28 cellular contexts compared by ENCODE assay signal in genomic region chr12:96060041-96060440, GRCh38.
"Had no signal": no experiment of that assay in that cellular context is flagged by ENCODE, and none has a peak within 500 bp of the region (broad histone marks: within the 10 kb centered on the region; RNA-seq: fewer than 3 reads in every experiment).

No MANE protein-coding gene starts in this region.

- H3K4me1 Mint-ChIP-seq: brain had no signal

- H3K4me2 ChIP-seq: SK-N-SH had no signal

- H3K27me3 ChIP-seq: adrenal gland, SJCRH30 had no signal

- H3K27ac ChIP-seq: adrenal gland, SJCRH30 had no signal

- ATAC-seq: activated CD4-positive, alpha-beta T cell treated with anti-CD3 and anti-CD28 coated beads for 36 hours; activated CD4-positive, CD25-positive, alpha-beta regulatory T cell treated with anti-CD3 and anti-CD28 coated beads, Interleukin-2, amount 50 U/mL, for 24 hours; activated naive CD4-positive, alpha-beta T cell treated with anti-CD3 and anti-CD28 coated beads, Interleukin-2, amount 50 U/mL, for 72 hours; activated T-cell treated with anti-CD3 and anti-CD28 coated beads, Interleukin-2, amount 50 U/mL, for 4 hours; K562; Panc1; WTC11 had no signal

- H3K4me3 Mint-ChIP-seq: activated CD4-positive, alpha-beta memory T cell treated with anti-CD3 and anti-CD28 coated beads for 36 hours; activated CD4-positive, alpha-beta T cell treated with anti-CD3 and anti-CD28 coated beads for 36 hours; activated naive CD4-positive, alpha-beta T cell treated with anti-CD3 and anti-CD28 coated beads for 36 hours; activated T-cell treated with anti-CD3 and anti-CD28 coated beads, Interleukin-2, amount 50 U/mL, for 4 hours; activated T-helper 1 cell treated with anti-CD3 and anti-CD28 coated beads, Interleukin-12 subunit alpha, Interleukin-12 subunit beta, Interleukin-2, Interleukin-4 antibody, amounts not matched to agents 30 ng/mL and 10 ng/mL and 1 ng/mL, durations not matched to agents 14 hours and 24 hours and 36 hours; brain; T-helper 1 cell treated with Interleukin-12 subunit alpha and Interleukin-12 subunit beta and Interleukin-4 antibody, amounts not matched to agents 30 μg/mL and 1 μg/mL, for 36 hours; T-helper 2 cell treated with Interferon-gamma antibody and Interleukin-4, amounts not matched to agents 5 μg/mL and 100 μg/mL, for 36 hours; WTC11 had no signal

- H3K4me3 ChIP-seq: adrenal gland, K562, SJCRH30 had no signal

- H3K27me3 Mint-ChIP-seq: activated CD4-positive, alpha-beta memory T cell treated with anti-CD3 and anti-CD28 coated beads for 36 hours; activated CD4-positive, alpha-beta T cell treated with anti-CD3 and anti-CD28 coated beads for 36 hours had no signal

- H3K27ac Mint-ChIP-seq: activated CD4-positive, alpha-beta memory T cell treated with anti-CD3 and anti-CD28 coated beads for 36 hours; activated CD4-positive, alpha-beta T cell treated with anti-CD3 and anti-CD28 coated beads for 36 hours; activated naive CD4-positive, alpha-beta T cell treated with anti-CD3 and anti-CD28 coated beads for 36 hours; activated naive CD4-positive, alpha-beta T cell treated with anti-CD3 and anti-CD28 coated beads, Interleukin-2, amount 50 U/mL, for 72 hours; activated T-helper 1 cell treated with anti-CD3 and anti-CD28 coated beads, Interleukin-12 subunit alpha, Interleukin-12 subunit beta, Interleukin-2, Interleukin-4 antibody, amounts not matched to agents 30 ng/mL and 10 ng/mL and 1 ng/mL, durations not matched to agents 14 hours and 24 hours and 36 hours; brain; T-helper 1 cell treated with Interleukin-12 subunit alpha and Interleukin-12 subunit beta and Interleukin-4 antibody, amounts not matched to agents 30 μg/mL and 1 μg/mL, for 36 hours; T-helper 2 cell treated with Interferon-gamma antibody and Interleukin-4, amounts not matched to agents 5 μg/mL and 100 μg/mL, for 36 hours; WTC11 had no signal

- H3K36me3 Mint-ChIP-seq: activated CD4-positive, alpha-beta memory T cell treated with anti-CD3 and anti-CD28 coated beads for 36 hours; activated naive CD4-positive, alpha-beta T cell treated with anti-CD3 and anti-CD28 coated beads, Interleukin-2, amount 50 U/mL, for 72 hours; brain; WTC11 had no signal

- H3K36me3 ChIP-seq: adrenal gland, SJCRH30 had no signal

- H3K4me1 ChIP-seq: adrenal gland had no signal

- H3K9me3 Mint-ChIP-seq: activated T-helper 1 cell treated with anti-CD3 and anti-CD28 coated beads, Interleukin-12 subunit alpha, Interleukin-12 subunit beta, Interleukin-2, Interleukin-4 antibody, amounts not matched to agents 30 ng/mL and 10 ng/mL and 1 ng/mL, durations not matched to agents 14 hours and 24 hours and 36 hours; T-helper 1 cell treated with Interleukin-12 subunit alpha and Interleukin-12 subunit beta and Interleukin-4 antibody, amounts not matched to agents 30 μg/mL and 1 μg/mL, for 36 hours; T-helper 2 cell treated with Interferon-gamma antibody and Interleukin-4, amounts not matched to agents 5 μg/mL and 100 μg/mL, for 36 hours had no signal

- H3K9me2 ChIP-seq: SK-N-SH had no signal

- DNase-seq: activated CD4-positive, alpha-beta memory T cell treated with anti-CD3 and anti-CD28 coated beads for 36 hours; activated CD4-positive, alpha-beta T cell treated with anti-CD3 and anti-CD28 coated beads for 36 hours; activated CD4-positive, alpha-beta T cell treated with anti-CD3 and anti-CD28 coated beads, Interleukin-2, amount 50 U/mL, for 1 hour; activated CD8-positive, alpha-beta memory T cell treated with anti-CD3 and anti-CD28 coated beads, Interleukin-2, amount 50 U/mL, for 4 hours; activated gamma-delta T cell treated with Interleukin-2 at 50 U/mL for 16 hours; activated naive CD4-positive, alpha-beta T cell treated with anti-CD3 and anti-CD28 coated beads for 36 hours; activated T-cell treated with anti-CD3 and anti-CD28 coated beads for 4 hours; activated T-cell treated with anti-CD3 and anti-CD28 coated beads, Interleukin-2, amount 50 U/mL, for 4 hours; adrenal gland; caudate nucleus; NCI-H1105; NCI-H1417 treated with DMSO at 0.1 percent for 48 hours; NCI-H187 treated with DMSO at 0.1 percent for 48 hours; NCI-H2081 treated with DMSO at 0.1 percent for 48 hours; NCI-H345; NCI-H524 treated with DMSO at 0.1 percent for 48 hours; SHP77; SJCRH30; SK-N-SH had no signal
